In genomic region chr16:10744370-10745030, GRCh38 we compare ENCODE assay signal across 8 cellular contexts. TPM values are rescaled to one million over a fixed set of nuclear protein-coding genes. Genes with fewer than 3 reads are reported as not detected.
DNase-seq lines count a peak whose midpoint lies in the region; ATAC-seq, FAIRE-seq and TF ChIP-seq lines count a peak whose summit lies in the region.

No MANE protein-coding gene starts in this region.

- peak overlapping the region; percentile 90 to 97 (median 94) for H3K4me3 Mint-ChIP-seq in CD8-positive, alpha-beta memory T cell

- peak overlapping the region; percentile 93 to 99 (median 98) for H3K27ac Mint-ChIP-seq in CD8-positive, alpha-beta memory T cell

- H3K9me3 Mint-ChIP-seq in CD8-positive, alpha-beta memory T cell, result no peaks in the 10 kb centered on the region

- peak overlapping the region; percentile 55 for H3K27ac ChIP-seq in CD8-positive, alpha-beta memory T cell (ENCODE audit: low read depth, low read length)
- H3K27ac ChIP-seq in KMS-11 (peak overlapping the region; percentile 41), mesodermal cell (ENCODE audit: low read depth, low read length, severe bottlenecking) (peak overlapping the region; percentile 53), aorta (ENCODE audit: low read depth in 1 of 2, low read length in 2 of 2) (peak overlapping the region; percentile 9 to 73)

- peaks cover 26 to 53% (median 45%) of the 10 kb centered on the region in 3 donors for H3K4me1 Mint-ChIP-seq in CD8-positive, alpha-beta memory T cell

- H3K4me1 ChIP-seq in CD8-positive, alpha-beta memory T cell (ENCODE audit: insufficient read depth, low read length), result peaks cover 14% of the 10 kb centered on the region
- H3K4me1 ChIP-seq in KMS-11 (ENCODE audit: low read depth, poor library complexity, severe bottlenecking) (peaks cover 70% of the 10 kb centered on the region), mesodermal cell (ENCODE audit: control insufficient read depth, insufficient read depth, low read length, poor library complexity, severe bottlenecking) (peaks cover 2% of the 10 kb centered on the region), aorta (ENCODE audit: control insufficient read depth in 1 of 2, insufficient read depth in 2 of 2, low read length in 2 of 2) (peaks cover 0 to 2% of the 10 kb centered on the region in 2 donors)

- H2AFZ ChIP-seq in KMS-11 (ENCODE audit: low read depth), result peak overlapping the region; percentile 24; the same call in 1 of the 2 replicates

- peaks cover 10% of the 10 kb centered on the region for H3K36me3 ChIP-seq in CD8-positive, alpha-beta memory T cell (ENCODE audit: insufficient read depth, low read length)
- H3K36me3 ChIP-seq in KMS-11 (ENCODE audit: insufficient read depth) (no peaks in the 10 kb centered on the region), mesodermal cell (ENCODE audit: control insufficient read depth, insufficient read depth, low read length) (peaks cover 16% of the 10 kb centered on the region), aorta (ENCODE audit: control insufficient read depth in 1 of 2, insufficient read depth in 2 of 2, low read length in 1 of 2) (no peaks in the 10 kb centered on the region)

- peak overlapping the region; percentile 61 for H3K4me2 ChIP-seq in KMS-11

- TF ChIP-seq CTCF in KMS-11 (conservative IDR thresholded peaks at IDR 0.05; ENCODE audit: low read depth, low read length), result no peak
- TF ChIP-seq CTCF in choroid plexus epithelial cell (conservative IDR thresholded peaks at IDR 0.05; ENCODE audit: low read depth, low read length), result no peak

- no peaks in the 10 kb centered on the region for H3K27me3 Mint-ChIP-seq in CD8-positive, alpha-beta memory T cell

- POLR2A ChIA-PET in CD8-positive, alpha-beta memory T cell (lab: Charles Lee), result interaction anchor here (0.7 kb wide), 1 partner anchor 1232 kb away, joined by 3 read pairs; the partner anchor contains the start of gene SNX29

- WGBS in mesodermal cell (ENCODE audit: insufficient coverage in 2 of 2), 2 experiments, result 44 to 50% methylated on average over 15 to 17 of the region's 17 CpGs
- 34 to 35% methylated on average over 17 of the region's 17 CpGs for WGBS in aorta, 2 donors

- H3K9ac ChIP-seq in KMS-11, result peak overlapping the region; percentile 12; the same call in 1 of the 2 replicates

- peak; percentile 12 for ATAC-seq in aorta (ENCODE audit: low FRiP score)

- intact Hi-C loops in aorta (cut with DNase I), result loop anchor here (2.0 to 5.0 kb wide), 2 partner anchors 84 to 178 kb away; no protein-coding TSS in a partner anchor

- CTCF ChIA-PET in CD8-positive, alpha-beta memory T cell (lab: Charles Lee), result interaction anchor here (0.7 to 1.7 kb wide), 6 partner anchors 7 to 230 kb away, joined by 3 to 6 read pairs (median 4); no protein-coding TSS in a partner anchor

- H3K36me3 Mint-ChIP-seq in CD8-positive, alpha-beta memory T cell, result peaks cover 6 to 43% (median 20%) of the 10 kb centered on the region in 3 donors

- no peaks in the 10 kb centered on the region for H3K27me3 ChIP-seq in CD8-positive, alpha-beta memory T cell (ENCODE audit: insufficient read depth, low read length, poor library complexity, severe bottlenecking)
- H3K27me3 ChIP-seq in KMS-11 (ENCODE audit: insufficient read depth, low read depth), result no peaks in the 10 kb centered on the region
- H3K27me3 ChIP-seq in aorta (ENCODE audit: control insufficient read depth in 1 of 2, insufficient read depth in 2 of 2, low read length in 1 of 2), result no peaks in the 10 kb centered on the region

- H3K4me3 ChIP-seq in CD8-positive, alpha-beta memory T cell (ENCODE audit: low read length), result peak overlapping the region; percentile 97
- H3K4me3 ChIP-seq in KMS-11 (IDR thresholded peaks at IDR 0.05; ENCODE audit: insufficient read depth, low read depth, low read length), result no peak overlapping the region
- peak overlapping the region; percentile 63 for H3K4me3 ChIP-seq in choroid plexus epithelial cell (ENCODE audit: low read depth, low read length)
- H3K4me3 ChIP-seq in mesodermal cell (ENCODE audit: extremely low read depth, insufficient read depth, low read length, poor library complexity, severe bottlenecking), result peak overlapping the region; percentile 48
- peak overlapping the region in 1 of 2 donors; percentile 27 for H3K4me3 ChIP-seq in aorta (ENCODE audit: low read length in 2 of 2)

- no peak for FAIRE-seq in HTR-8/SVneo (lab: Jason Lieb, UNC)

- no peaks in the 10 kb centered on the region for H3K9me3 ChIP-seq in CD8-positive, alpha-beta memory T cell (ENCODE audit: low read length)
- H3K9me3 ChIP-seq in mesodermal cell (ENCODE audit: control insufficient read depth, low read length) (no peaks in the 10 kb centered on the region), aorta (ENCODE audit: control insufficient read depth, low read length) (no peaks in the 10 kb centered on the region)

- no peak for DNase-seq in CD8-positive, alpha-beta memory T cell
- DNase-seq in choroid plexus epithelial cell (ENCODE audit: low read depth) (peak; percentile 74), aorta (peak; percentile 67 to 74), HTR-8/SVneo (ENCODE audit: insufficient read length, low spot score) (no peak), RPMI8226 (no peak), islet precursor cell (no peak)

- H3K79me2 ChIP-seq in KMS-11 (ENCODE audit: insufficient read depth, low read depth), result no peaks in the 10 kb centered on the region

- H4K20me1 ChIP-seq in KMS-11 (ENCODE audit: insufficient read depth), result no peaks in the 10 kb centered on the region

RNA-seq across cellular contexts. Expression of gene NUBP1, which starts 0.9 kb away (rescaled TPM):
- total RNA-seq in CD8-positive, alpha-beta memory T cell, result 10 to 100 TPM; 41.3 to 43.5 TPM
- 30.9 TPM for polyA plus RNA-seq in CD8-positive, alpha-beta memory T cell
- 40.0 TPM for polyA plus RNA-seq in mesodermal cell (2013, experiment 1 of 2)
- 35.8 TPM for polyA plus RNA-seq in mesodermal cell (2013, experiment 2 of 2)
- total RNA-seq in aorta, result 10 to 100 TPM; 31.3 TPM
- polyA plus RNA-seq in aorta, result 10 to 100 TPM; 29.6 to 37.2 TPM

RNA-seq across cellular contexts. Expression of gene TEKT5, which starts 49.8 kb away (rescaled TPM):
- not detected for total RNA-seq in CD8-positive, alpha-beta memory T cell
- polyA plus RNA-seq in CD8-positive, alpha-beta memory T cell, result not detected
- 0.41 TPM for polyA plus RNA-seq in mesodermal cell (2013, experiment 1 of 2)
- not detected for polyA plus RNA-seq in mesodermal cell (2013, experiment 2 of 2)
- total RNA-seq in aorta, result under 1 TPM; 0.29 to 0.39 TPM
- 1 to 10 TPM in 1 of 2 donors, not detected in 1; 2.9 TPM for polyA plus RNA-seq in aorta

Comparison
In these comparisons a context has a peak if more than half of its experiments do, and no peak if none do; other contexts are left out.
1. DNase-seq: peak in choroid plexus epithelial cell (single experiment) and aorta (2 of 2); none in CD8-positive, alpha-beta memory T cell (0 of 5), HTR-8/SVneo (single experiment), RPMI8226 (single experiment) and islet precursor cell (single experiment).
2. Peak in every context shown above with its lines, with median percentiles within 50 percentile points of each other: H3K27ac ChIP-seq.